8 cellular contexts compared by ENCODE assay signal in the genomic region with DNA sequence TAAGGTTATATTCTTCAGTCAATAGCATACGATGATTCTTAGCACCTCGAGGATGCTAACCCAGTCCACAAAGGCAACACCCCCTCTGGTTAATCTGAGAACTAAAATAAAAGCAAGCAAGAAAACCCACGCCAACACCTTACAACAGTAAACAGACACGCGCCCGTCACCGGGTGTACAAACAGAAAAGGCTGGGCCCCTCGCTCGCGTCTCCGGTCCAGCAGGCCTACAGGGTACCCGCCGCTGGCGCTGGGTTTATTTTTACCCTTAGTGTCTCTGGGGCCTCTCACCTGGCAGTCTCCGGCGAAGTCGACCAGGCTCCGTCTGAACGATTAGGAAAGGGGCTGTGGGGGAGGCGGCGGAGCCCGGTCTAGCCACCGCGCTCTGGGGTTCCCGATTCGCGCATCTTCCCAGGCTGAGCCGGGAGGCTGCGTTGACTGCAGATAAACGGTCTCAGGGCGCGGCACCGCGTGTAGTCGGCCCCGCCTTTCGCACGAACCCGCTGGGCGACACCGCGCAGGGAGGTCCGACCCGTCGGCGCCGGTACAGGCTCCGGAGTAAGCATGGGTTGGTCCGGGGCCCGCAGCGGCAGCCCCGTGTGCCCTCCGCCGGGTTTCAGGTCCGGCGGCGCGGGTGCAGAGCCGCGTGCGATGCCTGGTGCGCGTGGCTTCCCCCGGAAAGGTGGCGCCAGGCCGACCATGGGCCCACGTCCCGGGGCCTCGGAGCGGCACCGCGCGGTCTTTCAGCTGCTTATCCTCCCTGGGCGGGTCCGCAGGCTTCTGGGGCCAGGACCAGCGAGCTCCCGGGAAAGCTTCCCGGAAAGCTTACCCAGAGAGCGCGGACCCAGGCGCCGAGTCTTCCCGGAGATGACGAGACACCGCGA. TPM values are rescaled to one million over a fixed set of nuclear protein-coding genes. Genes with fewer than 3 reads are reported as not detected.
DNase-seq lines count a peak whose midpoint lies in the region; ATAC-seq and TF ChIP-seq lines count a peak whose summit lies in the region.

SLC9B2 (minus strand) TSS at position 868 of the 883 bp plus-strand sequence. CDS start 9,211 bp downstream, outside the sequence.

- no peaks in the 10 kb centered on the region for H3K27me3 Mint-ChIP-seq in activated CD8-positive, alpha-beta T cell treated with anti-CD3 and anti-CD28 coated beads for 36 hours

- H3K36me3 ChIP-seq in ectodermal cell (ENCODE audit: control insufficient read depth, insufficient read depth, low read length) (no peaks in the 10 kb centered on the region), lung (ENCODE audit: control insufficient read depth in 2 of 2, insufficient read depth in 2 of 2, low read length in 2 of 2) (peaks cover 2 to 5% of the 10 kb centered on the region in 2 donors)

- H3K4me1 ChIP-seq in ectodermal cell (ENCODE audit: control insufficient read depth, insufficient read depth, low read length) (peaks cover 4% of the 10 kb centered on the region), lung (ENCODE audit: control insufficient read depth in 2 of 2, insufficient read depth in 2 of 2, low read length in 2 of 2) (peaks cover 2 to 8% of the 10 kb centered on the region in 2 donors)

- CTCF ChIA-PET in activated CD8-positive, alpha-beta T cell treated with anti-CD3 and anti-CD28 coated beads for 36 hours (lab: Charles Lee) = interaction anchor here (0.8 to 4.0 kb wide), 7 partner anchors 10 to 465 kb away, joined by 3 to 21 read pairs (median 8); partner anchors contain the start of gene BDH2

- 1% methylated on average over 86 of the region's 86 CpGs for WGBS in ectodermal cell, 2 experiments
- 1% methylated on average over 51 to 86 of the region's 86 CpGs for WGBS in lung, 2 donors

- peak; percentile 47 for ATAC-seq in GM18505 (IDR thresholded peaks at IDR 0.05; ENCODE audit: unreplicated experiment)
- peak; percentile 52 for ATAC-seq in HG02973 (IDR thresholded peaks at IDR 0.05; ENCODE audit: unreplicated experiment)
- peak; percentile 66 for ATAC-seq in activated CD8-positive, alpha-beta T cell treated with anti-CD3 and anti-CD28 coated beads for 36 hours
- ATAC-seq in lung (ENCODE audit: insufficient read depth, low FRiP score) = peak; percentile 83

- H3K27me3 ChIP-seq in ectodermal cell (ENCODE audit: control insufficient read depth, insufficient read depth, low read length, poor library complexity, severe bottlenecking) (peaks cover 28% of the 10 kb centered on the region), lung (ENCODE audit: control insufficient read depth, insufficient read depth) (no peaks in the 10 kb centered on the region)

- intact Hi-C loops in activated CD8-positive, alpha-beta T cell treated with anti-CD3 and anti-CD28 coated beads for 36 hours (cut with micrococcal nuclease) = loop anchor here (10.0 kb wide), 1 partner anchor 731 kb away; the partner anchor contains the start of gene SLC39A8

- peak; percentile 5; the same call in 1 of the 2 replicates for TF ChIP-seq CTCF in 22Rv1 (IDR thresholded peaks at IDR 0.05)
- no peak for TF ChIP-seq CTCF in activated CD8-positive, alpha-beta T cell treated with anti-CD3 and anti-CD28 coated beads for 36 hours (IDR thresholded peaks at IDR 0.05)
- TF ChIP-seq CTCF in lung (IDR thresholded peaks at IDR 0.05; ENCODE audit: control extremely low read depth, extremely low read depth) = no peak

- peak within 1 kb of the TSS; percentile 99 for H3K27ac Mint-ChIP-seq in activated CD8-positive, alpha-beta T cell treated with anti-CD3 and anti-CD28 coated beads for 36 hours

- H3K4me3 ChIP-seq in ectodermal cell (ENCODE audit: insufficient read depth, low read depth, low read length) = peak within 1 kb of the TSS; percentile 82
- H3K4me3 ChIP-seq in lung = peak within 1 kb of the TSS; percentile 84

- H3K27ac ChIP-seq in 22Rv1 = peak within 1 kb of the TSS; percentile 70
- H3K27ac ChIP-seq in ectodermal cell (ENCODE audit: insufficient read depth, low read depth, low read length, poor library complexity, severe bottlenecking) = no peak within 1 kb of the TSS
- peak within 1 kb of the TSS; percentile 71 to 96 for H3K27ac ChIP-seq in lung (ENCODE audit: low read depth in 1 of 2, low read length in 1 of 2)

- H3K9me3 Mint-ChIP-seq in activated CD8-positive, alpha-beta T cell treated with anti-CD3 and anti-CD28 coated beads for 36 hours = no peaks in the 10 kb centered on the region

- H3K4me3 Mint-ChIP-seq in activated CD8-positive, alpha-beta T cell treated with anti-CD3 and anti-CD28 coated beads for 36 hours = peak within 1 kb of the TSS; percentile 91

- POLR2A ChIA-PET in activated CD8-positive, alpha-beta T cell treated with anti-CD3 and anti-CD28 coated beads for 36 hours (lab: Charles Lee) = interaction anchor here (0.8 to 2.0 kb wide), 11 partner anchors 12 to 316 kb away, joined by 3 to 8 read pairs (median 4); partner anchors contain the start of genes BDH2, CISD2 and MANBA

- DNase-seq in NCI-H226 = peak; percentile 47
- DNase-seq in activated CD8-positive, alpha-beta T cell treated with anti-CD3 and anti-CD28 coated beads for 36 hours = peak; percentile 74
- peak; percentile 51 for DNase-seq in lung (ENCODE audit: low spot score)
- DNase-seq in stimulated activated CD4-positive, alpha-beta T cell treated with anti-CD3 and anti-CD28 coated beads, TNF-alpha, amount 100 ng/mL, for 24 hours (ENCODE audit: low read depth in 3 of 3) = peak; percentile 40 to 55 (median 43)

- TF ChIP-seq POLR2A in GM18505 (IDR thresholded peaks at IDR 0.05; ENCODE audit: borderline replicate concordance, extremely low read depth, insufficient read depth, insufficient read length) = peak; percentile 56

- peaks cover 42% of the 10 kb centered on the region for H3K4me1 Mint-ChIP-seq in activated CD8-positive, alpha-beta T cell treated with anti-CD3 and anti-CD28 coated beads for 36 hours (ENCODE audit: low read depth)

- H3K36me3 Mint-ChIP-seq in activated CD8-positive, alpha-beta T cell treated with anti-CD3 and anti-CD28 coated beads for 36 hours (ENCODE audit: low read depth) = peaks cover 41% of the 10 kb centered on the region

- H3K9me3 ChIP-seq in ectodermal cell (ENCODE audit: control insufficient read depth, low read length) = no peaks in the 10 kb centered on the region
- H3K9me3 ChIP-seq in lung (ENCODE audit: control insufficient read depth in 2 of 2, insufficient read depth in 1 of 2, low read length in 1 of 2) = no peaks in the 10 kb centered on the region

RNA-seq across cellular contexts. Expression of gene SLC9B2, which starts in this region (rescaled TPM):
- 10 to 100 TPM; 35.6 to 40.2 TPM for total RNA-seq in activated CD8-positive, alpha-beta T cell treated with anti-CD3 and anti-CD28 coated beads for 36 hours
- polyA plus RNA-seq in ectodermal cell (2013, experiment 1 of 4) = 11.9 TPM
- 12.5 TPM for polyA plus RNA-seq in ectodermal cell (2013, experiment 2 of 4)
- 10.0 TPM for polyA plus RNA-seq in ectodermal cell (2013, experiment 3 of 4)
- 11.8 TPM for polyA plus RNA-seq in ectodermal cell (2013, experiment 4 of 4)
- 1 to 10 TPM; 5.6 to 8.6 TPM for total RNA-seq in lung
- polyA plus RNA-seq in lung = 1 to 10 TPM; 3.1 to 6.4 TPM
